ENCODE assay signal across 17 cellular contexts in genomic region chr6:27966816-27967426, GRCh38. TPM values are rescaled to one million over a fixed set of nuclear protein-coding genes. Genes with fewer than 3 reads are reported as not detected.
A peak's percentile ranks its signal among the peaks of the same experiment; 100 is the strongest.
DNase-seq lines count a peak whose midpoint lies in the region; ATAC-seq and TF ChIP-seq lines count a peak whose summit lies in the region.
"Had no signal": no experiment of that assay in that cellular context is flagged by ENCODE, and none has a peak within 500 bp of the region (broad histone marks: within the 10 kb centered on the region; RNA-seq: fewer than 3 reads in every experiment).

No MANE protein-coding gene starts in this region.

- DNase-seq in activated B cell treated with CpG ODN at 0.5 μM for 24 hours (no peak), neuronal stem cell (ENCODE audit: low spot score) (no peak), ascending aorta (ENCODE audit: low spot score in 2 of 2) (no peak)
- DNase-seq: Caco-2; CD8-positive, alpha-beta memory T cell; DND-41; GF-D8; H7 had no signal

- H3K36me3 Mint-ChIP-seq in activated B cell treated with CpG ODN at 0.5 μM for 24 hours (ENCODE audit: low read depth) = no peaks in the 10 kb centered on the region
- H3K36me3 Mint-ChIP-seq: IgD-negative memory B cell had no signal

- peak overlapping the region; percentile 32 for H3K9ac ChIP-seq in neuronal stem cell (ENCODE audit: low read depth, low read length, poor library complexity)

- H3F3A ChIP-seq in DOHH2 (ENCODE audit: control insufficient read depth, insufficient read depth) = peaks cover 6% of the 10 kb centered on the region; the same call in 1 of the 2 replicates

- peaks cover 35% of the 10 kb centered on the region for H3K4me1 Mint-ChIP-seq in activated B cell treated with CpG ODN at 0.5 μM for 24 hours
- H3K4me1 Mint-ChIP-seq: CD8-positive, alpha-beta memory T cell; GM23338 had no signal

- peak overlapping the region; percentile 75 for H3K23ac ChIP-seq in neuronal stem cell (ENCODE audit: low read depth, low read length, poor library complexity)

- peak overlapping the region; percentile 26 for H2BK120ac ChIP-seq in neuronal stem cell (ENCODE audit: low read depth, low read length)

- ATAC-seq in activated B cell treated with CpG ODN at 0.5 μM for 24 hours (ENCODE audit: low read depth) = no peak
- ATAC-seq in GM19397 (IDR thresholded peaks at IDR 0.05; ENCODE audit: unreplicated experiment) = no peak
- ATAC-seq in GM21423 (IDR thresholded peaks at IDR 0.05; ENCODE audit: unreplicated experiment) = no peak
- ATAC-seq: A549, GM23338 had no signal

- H3K18ac ChIP-seq in neuronal stem cell (ENCODE audit: low read length) = no peak overlapping the region

- peaks cover 23% of the 10 kb centered on the region for H3K9me3 ChIP-seq in DOHH2 (ENCODE audit: control insufficient read depth, insufficient read depth, low read length)
- H3K9me3 ChIP-seq in neuronal stem cell (replicated peaks in 1 of 2; ENCODE audit: control insufficient read depth in 2 of 2, insufficient read depth in 1 of 2, low read depth in 1 of 2, low read length in 2 of 2) = peaks cover 0 to 4% of the 10 kb centered on the region in 2 donors
- H3K9me3 ChIP-seq in ascending aorta = peaks cover 0 to 14% of the 10 kb centered on the region in 2 donors

- H2AK5ac ChIP-seq in neuronal stem cell (ENCODE audit: low read depth, low read length) = no peak overlapping the region

- no peak overlapping the region for H3K4ac ChIP-seq in neuronal stem cell (ENCODE audit: low read length)

- H3K4me1 ChIP-seq in DOHH2 (ENCODE audit: control insufficient read depth, low read length) (peaks cover 46% of the 10 kb centered on the region), neuronal stem cell (ENCODE audit: control insufficient read depth in 2 of 2, insufficient read depth in 1 of 2, low read depth in 1 of 2, low read length in 2 of 2) (no peaks in the 10 kb centered on the region), ascending aorta (no peaks in the 10 kb centered on the region)
- H3K4me1 ChIP-seq: A549, Caco-2 had no signal

- CTCF ChIA-PET in activated B cell treated with CpG ODN at 0.5 μM for 24 hours (lab: Charles Lee) = no interaction called here

- no peak overlapping the region for H4K91ac ChIP-seq in neuronal stem cell (ENCODE audit: low read depth, low read length, poor library complexity)

- peak overlapping the region; percentile 82 for H3K27ac Mint-ChIP-seq in activated B cell treated with CpG ODN at 0.5 μM for 24 hours
- H3K27ac Mint-ChIP-seq: CD8-positive, alpha-beta memory T cell; GM23338 had no signal

- H3K79me1 ChIP-seq in neuronal stem cell (ENCODE audit: low read depth, low read length) = no peaks in the 10 kb centered on the region

- H3K79me2 ChIP-seq in DOHH2 (ENCODE audit: control insufficient read depth, low read length) = no peaks in the 10 kb centered on the region

- H3K9me2 ChIP-seq in DOHH2 (replicated peaks; ENCODE audit: control insufficient read depth, low read length) = no peaks in the 10 kb centered on the region

- H3K36me3 ChIP-seq in DOHH2 (ENCODE audit: control insufficient read depth, low read length) (peaks cover 30% of the 10 kb centered on the region), neuronal stem cell (replicated peaks in 1 of 2; ENCODE audit: control insufficient read depth in 2 of 2, insufficient read depth in 2 of 2, low read length in 2 of 2) (no peaks in the 10 kb centered on the region), ascending aorta (no peaks in the 10 kb centered on the region)

- TF ChIP-seq CTCF in DOHH2 (IDR thresholded peaks at IDR 0.05; ENCODE audit: low read depth, low read length, poor library complexity, severe bottlenecking) (no peak), activated B cell treated with CpG ODN at 0.5 μM for 24 hours (IDR thresholded peaks at IDR 0.05) (no peak), ascending aorta (IDR thresholded peaks at IDR 0.05) (no peak)

- H3K27me3 Mint-ChIP-seq in activated B cell treated with CpG ODN at 0.5 μM for 24 hours = no peaks in the 10 kb centered on the region
- H3K27me3 Mint-ChIP-seq: IgD-negative memory B cell had no signal

- H3K27ac ChIP-seq in DOHH2 (ENCODE audit: low read depth, low read length) = peak overlapping the region; percentile 92
- H3K27ac ChIP-seq in neuronal stem cell (replicated peaks; ENCODE audit: low read length) = no peak overlapping the region
- no peak overlapping the region for H3K27ac ChIP-seq in ascending aorta
- H3K27ac ChIP-seq: A549 had no signal

- POLR2A ChIA-PET in activated B cell treated with CpG ODN at 0.5 μM for 24 hours (lab: Charles Lee) = interaction anchor here (0.6 kb wide), 1 partner anchor 113 kb away, joined by 6 read pairs; the partner anchor contains the start of gene ZNF165

- no peak overlapping the region for H4K8ac ChIP-seq in neuronal stem cell (ENCODE audit: low read depth, low read length)

- no peak overlapping the region for H3K4me3 Mint-ChIP-seq in activated B cell treated with CpG ODN at 0.5 μM for 24 hours
- H3K4me3 Mint-ChIP-seq: CD8-positive, alpha-beta memory T cell; GM23338 had no signal

- WGBS in neuronal stem cell (ENCODE audit: extremely low coverage in 2 of 2, insufficient read length in 2 of 2, insufficient replicate concordance in 1 of 2), 2 donors = no CpG with 5 or more reads among the region's 23 CpGs

- no peak overlapping the region for H2BK12ac ChIP-seq in neuronal stem cell (ENCODE audit: low read length)

- peak overlapping the region; percentile 66 for H2BK5ac ChIP-seq in neuronal stem cell (ENCODE audit: low read length)

- intact Hi-C loops in activated B cell treated with CpG ODN at 0.5 μM for 24 hours (cut with micrococcal nuclease) = no loop called here
- intact Hi-C loops in ascending aorta (cut with DNase I) = no loop called here

- peaks cover 8% of the 10 kb centered on the region for H3K9me3 Mint-ChIP-seq in activated B cell treated with CpG ODN at 0.5 μM for 24 hours

- H4K20me1 ChIP-seq in DOHH2 (ENCODE audit: control insufficient read depth, insufficient read depth, low read depth, low read length) = no peaks in the 10 kb centered on the region

- H2BK15ac ChIP-seq in neuronal stem cell (ENCODE audit: low read length) = no peak overlapping the region

- H2AFZ ChIP-seq in neuronal stem cell (ENCODE audit: low read length) = no peak overlapping the region
- H2AFZ ChIP-seq: GM23338 had no signal

- H3K14ac ChIP-seq in neuronal stem cell (ENCODE audit: low read length) = no peak overlapping the region

- no peaks in the 10 kb centered on the region for H3K27me3 ChIP-seq in DOHH2 (ENCODE audit: control insufficient read depth, low read length)
- no peaks in the 10 kb centered on the region for H3K27me3 ChIP-seq in neuronal stem cell (ENCODE audit: control insufficient read depth in 3 of 3, insufficient read depth in 3 of 3, low read depth in 1 of 3, low read length in 3 of 3)
- no peaks in the 10 kb centered on the region for H3K27me3 ChIP-seq in ascending aorta

- H3K4me3 ChIP-seq in DOHH2 (ENCODE audit: low read length) (peak overlapping the region; percentile 65), neuronal stem cell (ENCODE audit: low read length in 2 of 2) (peak overlapping the region in 1 of 2 donors; percentile 64), ascending aorta (no peak overlapping the region)
- H3K4me3 ChIP-seq: A549, GM23338 had no signal

- H3K4me2 ChIP-seq in DOHH2 (ENCODE audit: low read length) (peak overlapping the region; percentile 87), neuronal stem cell (ENCODE audit: insufficient read depth, low read length, poor library complexity, severe bottlenecking) (no peak overlapping the region)
- H3K4me2 ChIP-seq: A549, GM23338 had no signal

RNA-seq across cellular contexts. Expression of gene OR2B6, which starts 9.9 kb away (rescaled TPM):
- total RNA-seq in activated B cell treated with CpG ODN at 0.5 μM for 24 hours = not detected in 2 replicates
- not detected for polyA plus RNA-seq in neuronal stem cell (2013, experiment 1 of 2)
- polyA plus RNA-seq in neuronal stem cell (2013, experiment 2 of 2) = 0.07 TPM
- total RNA-seq in ascending aorta = not detected
- total RNA-seq: Caco-2; CD8-positive, alpha-beta memory T cell; GM23338; H7; HT1080 had no signal
- polyA plus RNA-seq: CD8-positive, alpha-beta memory T cell; IgD-negative memory B cell had no signal

RNA-seq across cellular contexts. Expression of gene OR2B2, which starts 54.7 kb away (rescaled TPM):
- total RNA-seq in activated B cell treated with CpG ODN at 0.5 μM for 24 hours (not detected in 2 replicates), ascending aorta (not detected)
- not detected for polyA plus RNA-seq in neuronal stem cell (2013, experiment 1 of 2)
- polyA plus RNA-seq in neuronal stem cell (2013, experiment 2 of 2) = not detected
- total RNA-seq: Caco-2; CD8-positive, alpha-beta memory T cell; H7; HT1080 had no signal
- polyA plus RNA-seq: A549; AG04450; BJ; CD8-positive, alpha-beta memory T cell; GM23338; IgD-negative memory B cell had no signal
